In genomic region chr1:228241259-228241658, GRCh38 we compare ENCODE assay signal across 21 cellular contexts.
"Had no signal": no experiment of that assay in that cellular context is flagged by ENCODE, and none has a peak within 500 bp of the region (broad histone marks: within the 10 kb centered on the region; RNA-seq: fewer than 3 reads in every experiment).

No MANE protein-coding gene starts in this region.

- H3K36me3 ChIP-seq: prostate gland had no signal

- H3K4me3 Mint-ChIP-seq: nephron progenitor cell; stimulated activated memory B cell treated with anti-CD40 and anti-IgM and Interleukin-4, amounts not matched to agents 10 μg/mL and 1 μg/mL and 100 μg/mL, for 72 hours had no signal

- H3K4me3 ChIP-seq: dorsolateral prefrontal cortex, lower lobe of right lung, prostate gland, sigmoid colon, skin epidermis, spleen, testis, tibial artery, upper lobe of left lung had no signal

- H3K27ac Mint-ChIP-seq: naive B cell; nephron progenitor cell; stimulated activated memory B cell treated with anti-CD40 and anti-IgM and Interleukin-4, amounts not matched to agents 10 μg/mL and 1 μg/mL and 100 μg/mL, for 72 hours had no signal

- H3K27me3 Mint-ChIP-seq: naive B cell; stimulated activated memory B cell treated with anti-CD40 and anti-IgM and Interleukin-4, amounts not matched to agents 10 μg/mL and 1 μg/mL and 100 μg/mL, for 72 hours had no signal

- DNase-seq: dorsolateral prefrontal cortex; effector CD4-positive, alpha-beta T cell; erythroblast; head of caudate nucleus; left ventricle myocardium superior; lower lobe of right lung; naive B cell; nephron progenitor cell; nucleus accumbens; right cardiac atrium; sigmoid colon; spleen; stimulated activated CD4-positive, alpha-beta T cell treated with anti-CD3 and anti-CD28 coated beads, Interleukin-4, amount 100 ng/mL, for 4 hours; stimulated activated naive CD8-positive, alpha-beta T cell treated with anti-CD3 and anti-CD28 coated beads, Interleukin-15, Interleukin-2, amounts not matched to agents 100 U/mL and 50 U/mL, for 24 hours; substantia nigra; testis; tibial artery; upper lobe of left lung had no signal

- H3K27me3 ChIP-seq: dorsolateral prefrontal cortex, sigmoid colon, spleen, testis, tibial artery, upper lobe of left lung had no signal

- H3K27ac ChIP-seq: dorsolateral prefrontal cortex, lower lobe of right lung, prostate gland, sigmoid colon, skin epidermis, spleen, testis, tibial artery, upper lobe of left lung had no signal

- H3K4me1 Mint-ChIP-seq: nephron progenitor cell; stimulated activated memory B cell treated with anti-CD40 and anti-IgM and Interleukin-4, amounts not matched to agents 10 μg/mL and 1 μg/mL and 100 μg/mL, for 72 hours had no signal

- H3K4me1 ChIP-seq: lower lobe of right lung, prostate gland, sigmoid colon, spleen, testis, tibial artery, upper lobe of left lung had no signal

- H3K9me3 ChIP-seq: prostate gland, testis had no signal

- ATAC-seq: left ventricle myocardium superior; lower lobe of right lung; right cardiac atrium; stimulated activated memory B cell treated with anti-CD40 and anti-IgM and Interleukin-4, amounts not matched to agents 10 μg/mL and 1 μg/mL and 100 μg/mL, for 72 hours; stimulated activated naive CD8-positive, alpha-beta T cell treated with anti-CD3 and anti-CD28 coated beads, Interleukin-15, Interleukin-2, amounts not matched to agents 100 U/mL and 50 U/mL, for 24 hours had no signal
